Comparison of ENCODE assay signal across 14 cellular contexts in the genomic region with DNA sequence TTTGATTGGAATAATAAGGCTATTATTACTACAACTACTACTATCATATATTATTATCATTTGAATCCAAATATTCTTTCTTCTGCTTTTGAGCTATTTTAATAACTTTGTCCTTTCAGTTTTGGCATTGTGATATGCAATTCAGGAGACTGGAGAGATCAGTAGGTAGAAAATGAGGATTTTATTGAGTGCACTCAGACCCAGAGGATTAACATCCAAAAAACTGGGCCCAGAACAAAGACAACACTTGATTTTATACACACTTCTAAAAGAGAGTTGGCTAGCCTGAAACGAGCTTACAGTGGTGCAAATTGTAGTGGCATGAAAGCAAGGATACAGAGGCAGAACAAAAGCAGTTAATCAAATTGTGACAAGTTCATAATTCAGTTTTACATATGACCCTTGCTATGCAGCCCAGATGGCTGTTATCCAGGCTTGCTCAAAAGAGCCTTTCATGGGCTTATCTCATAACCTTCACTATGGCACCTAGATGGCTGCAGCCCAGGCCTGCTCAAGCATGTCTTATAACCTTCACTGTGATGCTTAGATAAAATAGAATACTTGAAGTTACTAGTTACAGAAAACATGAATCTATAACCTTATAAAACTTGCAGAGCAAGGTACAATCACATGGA.
"Had no signal": no experiment of that assay in that cellular context is flagged by ENCODE, and none has a peak within 500 bp of the region (broad histone marks: within the 10 kb centered on the region; RNA-seq: fewer than 3 reads in every experiment).

No MANE protein-coding gene starts in this region.

- H3K27me3 Mint-ChIP-seq: activated CD4-positive, alpha-beta memory T cell treated with anti-CD3 and anti-CD28 coated beads, Interleukin-2, amount 10 ng/mL, durations not matched to agents 7 days and 5 days had no signal

- H3K4me3 Mint-ChIP-seq: activated CD4-positive, alpha-beta memory T cell treated with anti-CD3 and anti-CD28 coated beads, Interleukin-2, amount 10 ng/mL, durations not matched to agents 7 days and 5 days; activated T-cell treated with anti-CD3 and anti-CD28 coated beads, Interleukin-2, amount 50 U/mL, for 72 hours had no signal

- H3K4me1 Mint-ChIP-seq: activated CD4-positive, alpha-beta memory T cell treated with anti-CD3 and anti-CD28 coated beads, Interleukin-2, amount 10 ng/mL, durations not matched to agents 7 days and 5 days had no signal

- H3K4me1 ChIP-seq: gastroesophageal sphincter, left ventricle myocardium inferior, pancreas, upper lobe of right lung had no signal

- H3K9me3 ChIP-seq: pancreas had no signal

- H3K27me3 ChIP-seq: cardiac muscle cell, gastroesophageal sphincter, pancreas, upper lobe of right lung had no signal

- H3K36me3 ChIP-seq: cardiac muscle cell, gastroesophageal sphincter, left ventricle myocardium inferior, pancreas, upper lobe of right lung had no signal

- H3K4me3 ChIP-seq: cardiac muscle cell, gastroesophageal sphincter, left ventricle myocardium inferior, pancreas, upper lobe of right lung had no signal

- H3K27ac Mint-ChIP-seq: activated CD4-positive, alpha-beta memory T cell treated with anti-CD3 and anti-CD28 coated beads, Interleukin-2, amount 10 ng/mL, durations not matched to agents 7 days and 5 days; activated T-cell treated with anti-CD3 and anti-CD28 coated beads, Interleukin-2, amount 50 U/mL, for 72 hours had no signal

- DNase-seq: activated CD4-positive, alpha-beta memory T cell treated with anti-CD3 and anti-CD28 coated beads, Interleukin-2, amount 10 ng/mL, durations not matched to agents 7 days and 5 days; activated CD8-positive, alpha-beta memory T cell treated with anti-CD3 and anti-CD28 coated beads, Interleukin-2, amount 50 U/mL, for 4 hours; activated gamma-delta T cell treated with Interleukin-2 at 50 U/mL for 16 hours; activated T-cell treated with anti-CD3 and anti-CD28 coated beads, Interleukin-2, amount 50 U/mL, for 72 hours; effector CD4-positive, alpha-beta T cell; left ventricle myocardium inferior; mesenchymal stem cell; pancreas; stimulated activated CD4-positive, alpha-beta T cell treated with anti-CD3 and anti-CD28 coated beads, Interleukin-4, amount 100 ng/mL, for 1 hour; stimulated activated CD8-positive, alpha-beta memory T cell treated with anti-CD3 and anti-CD28 coated beads, Interleukin-4, amount 100 ng/mL, for 48 hours; stimulated activated naive CD8-positive, alpha-beta T cell treated with anti-CD3 and anti-CD28 coated beads, Interleukin-15, Interleukin-2, amounts not matched to agents 100 U/mL and 50 U/mL, for 24 hours; upper lobe of right lung had no signal

- ATAC-seq: activated T-cell treated with anti-CD3 and anti-CD28 coated beads, Interleukin-2, amount 50 U/mL, for 72 hours; gastroesophageal sphincter; pancreas; stimulated activated naive CD8-positive, alpha-beta T cell treated with anti-CD3 and anti-CD28 coated beads, Interleukin-15, Interleukin-2, amounts not matched to agents 100 U/mL and 50 U/mL, for 24 hours; upper lobe of right lung had no signal

- H3K27ac ChIP-seq: cardiac muscle cell, gastroesophageal sphincter, left ventricle myocardium inferior, pancreas, upper lobe of right lung had no signal
